In the genomic region with DNA sequence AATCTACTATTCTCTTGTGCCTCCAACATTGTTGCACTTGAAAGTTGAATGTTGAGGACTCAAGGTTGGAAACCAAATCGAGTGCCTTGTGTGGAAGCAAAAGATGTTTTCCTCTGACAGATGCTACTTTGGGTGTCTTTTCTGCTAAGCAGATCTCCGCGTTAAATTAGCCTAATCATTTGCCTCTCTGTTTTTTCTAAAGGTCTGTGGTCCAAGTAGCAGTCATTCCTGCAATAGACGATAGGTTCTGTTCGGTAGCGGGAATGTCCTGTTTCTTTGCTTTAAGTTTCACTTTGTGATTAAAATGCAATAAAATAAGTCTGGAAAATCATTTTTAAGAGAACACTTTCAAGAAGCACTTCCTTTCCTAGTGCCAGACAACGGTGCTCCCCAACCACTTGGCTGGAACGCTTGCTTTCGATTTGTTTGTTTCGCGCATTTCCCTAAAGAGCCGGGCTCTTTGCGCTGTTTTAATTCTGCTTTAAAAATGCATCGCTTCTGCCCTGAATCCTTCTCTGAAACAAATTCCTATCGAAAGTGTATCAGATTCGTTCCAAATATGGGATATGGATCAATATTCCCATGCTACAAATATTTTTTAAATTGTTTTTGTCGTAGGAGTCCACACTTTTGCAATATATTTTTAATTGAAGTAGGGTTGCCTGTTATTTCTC, we compare ENCODE assay signal across 10 cellular contexts. TPM values are rescaled to one million over a fixed set of nuclear protein-coding genes. Genes with fewer than 3 reads are reported as not detected.
DNase-seq lines count a peak whose midpoint lies in the region; ATAC-seq and TF ChIP-seq lines count a peak whose summit lies in the region.
"Had no signal": no experiment of that assay in that cellular context is flagged by ENCODE, and none has a peak within 500 bp of the region (broad histone marks: within the 10 kb centered on the region; RNA-seq: fewer than 3 reads in every experiment).

No MANE protein-coding gene starts in this region.

- H3K9me3 ChIP-seq in H9 (ENCODE audit: control insufficient read depth, low read depth, low read length): no peaks in the 10 kb centered on the region

- peaks cover 5% of the 10 kb centered on the region; the same call in 1 of the 2 replicates for H3K4me1 ChIP-seq in H9 (ENCODE audit: insufficient read depth, low read length)

- peaks cover 52 to 59% of the 10 kb centered on the region in 2 experiments for H3K4me1 Mint-ChIP-seq in H9
- peaks cover 12% of the 10 kb centered on the region for H3K4me1 Mint-ChIP-seq in activated T-helper 2 cell treated with anti-CD3 and anti-CD28 coated beads, Interferon-gamma antibody, Interleukin-2, Interleukin-4, amounts not matched to agents 10 μg/mL and 5 μg/mL and 100 μg/mL, durations not matched to agents 14 hours and 24 hours and 36 hours (ENCODE audit: low read depth)
- peaks cover 4 to 10% of the 10 kb centered on the region in 2 donors for H3K4me1 Mint-ChIP-seq in immature natural killer cell

- DNase-seq in EH (ENCODE audit: low read depth) (peak; percentile 27), H9 (no peak), immature natural killer cell (no peak), epidermal melanocyte (ENCODE audit: insufficient read length, low spot score) (no peak), foreskin melanocyte (no peak)
- DNase-seq in activated T-helper 2 cell treated with anti-CD3 and anti-CD28 coated beads, Interferon-gamma antibody, Interleukin-2, Interleukin-4, amounts not matched to agents 10 μg/mL and 5 μg/mL and 100 μg/mL, durations not matched to agents 14 hours and 24 hours and 36 hours (ENCODE audit: low spot score): no peak
- DNase-seq: activated gamma-delta T cell treated with Interleukin-2 at 50 U/mL for 16 hours had no signal

- H2BK120ac ChIP-seq in H9 (ENCODE audit: low read depth, low read length, poor library complexity, severe bottlenecking): no peak overlapping the region

- no peak overlapping the region for H3K56ac ChIP-seq in H9 (ENCODE audit: insufficient read length, low read depth, low read length)

- no peak overlapping the region for H3K4ac ChIP-seq in H9 (ENCODE audit: low read depth, low read length)

- no peak overlapping the region for H2BK12ac ChIP-seq in H9 (ENCODE audit: insufficient read length, low read depth, low read length)

- no peak overlapping the region for H2AK5ac ChIP-seq in H9 (ENCODE audit: insufficient read length, low read length)

- peaks cover 34% of the 10 kb centered on the region; the same call in 1 of the 2 replicates for H3K27me3 ChIP-seq in H9 (ENCODE audit: insufficient read depth, low read length)

- peak overlapping the region; percentile 99 for H3K4me2 ChIP-seq in H9 (ENCODE audit: insufficient read depth, insufficient read length, low read length)

- intact Hi-C loops in activated T-helper 2 cell treated with anti-CD3 and anti-CD28 coated beads, Interferon-gamma antibody, Interleukin-2, Interleukin-4, amounts not matched to agents 10 μg/mL and 5 μg/mL and 100 μg/mL, durations not matched to agents 14 hours and 24 hours and 36 hours (cut with micrococcal nuclease): loop anchor here (1.0 to 5.0 kb wide), 3 partner anchors 38 to 517 kb away; no protein-coding TSS in a partner anchor

- H3K23me2 ChIP-seq in H9 (ENCODE audit: insufficient read length, low read depth, low read length, poor library complexity, severe bottlenecking): peaks cover 36% of the 10 kb centered on the region

- H2BK15ac ChIP-seq in H9 (ENCODE audit: low read depth, low read length): no peak overlapping the region

- no peak overlapping the region for H4K5ac ChIP-seq in H9 (ENCODE audit: insufficient read length, low read depth, low read length)

- no peaks in the 10 kb centered on the region for H4K20me1 ChIP-seq in H9 (ENCODE audit: control insufficient read depth, insufficient read depth, insufficient read length)

- TF ChIP-seq CTCF in H9 (conservative IDR thresholded peaks at IDR 0.05): no peak

- peaks cover 0 to 9% of the 10 kb centered on the region in 2 experiments; a peak in 2 of 5 replicates for H3K9me3 Mint-ChIP-seq in H9
- no peaks in the 10 kb centered on the region for H3K9me3 Mint-ChIP-seq in activated T-helper 2 cell treated with anti-CD3 and anti-CD28 coated beads, Interferon-gamma antibody, Interleukin-2, Interleukin-4, amounts not matched to agents 10 μg/mL and 5 μg/mL and 100 μg/mL, durations not matched to agents 14 hours and 24 hours and 36 hours
- H3K9me3 Mint-ChIP-seq in immature natural killer cell: peaks cover 7 to 50% (median 18%) of the 10 kb centered on the region in 6 donors

- H3K23ac ChIP-seq in H9 (ENCODE audit: insufficient read length, low read depth, low read length): no peak overlapping the region

- H3K79me1 ChIP-seq in H9 (ENCODE audit: insufficient read depth, low read depth, low read length, poor library complexity, severe bottlenecking): no peaks in the 10 kb centered on the region

- H4K91ac ChIP-seq in H9 (ENCODE audit: insufficient read length, low read depth, low read length): no peak overlapping the region

- H3K18ac ChIP-seq in H9 (ENCODE audit: insufficient read length, low read depth, low read length): no peak overlapping the region

- H4K8ac ChIP-seq in H9 (replicated peaks; ENCODE audit: insufficient read length, low read depth, low read length): no peak overlapping the region

- no peak overlapping the region for H2BK5ac ChIP-seq in H9 (ENCODE audit: insufficient read length, low read length)

- no peak for ATAC-seq in HG03432 (IDR thresholded peaks at IDR 0.05; ENCODE audit: unreplicated experiment)

- H2AFZ ChIP-seq in H9 (ENCODE audit: low read length): no peak overlapping the region

- H3K79me2 ChIP-seq in H9 (ENCODE audit: insufficient read depth, low read length): no peaks in the 10 kb centered on the region

- H3K27me3 Mint-ChIP-seq in H9 (ENCODE audit: low read depth) (peaks cover 68% of the 10 kb centered on the region), immature natural killer cell (ENCODE audit: low read depth in 3 of 3) (peaks cover 63 to 72% (median 69%) of the 10 kb centered on the region in 3 donors)
- peaks cover 76% of the 10 kb centered on the region for H3K27me3 Mint-ChIP-seq in activated T-helper 2 cell treated with anti-CD3 and anti-CD28 coated beads, Interferon-gamma antibody, Interleukin-2, Interleukin-4, amounts not matched to agents 10 μg/mL and 5 μg/mL and 100 μg/mL, durations not matched to agents 14 hours and 24 hours and 36 hours (ENCODE audit: low read depth)

- H3K27ac Mint-ChIP-seq in H9: no peak overlapping the region
- peak overlapping the region; percentile 17 for H3K27ac Mint-ChIP-seq in activated T-helper 2 cell treated with anti-CD3 and anti-CD28 coated beads, Interferon-gamma antibody, Interleukin-2, Interleukin-4, amounts not matched to agents 10 μg/mL and 5 μg/mL and 100 μg/mL, durations not matched to agents 14 hours and 24 hours and 36 hours
- no peak overlapping the region for H3K27ac Mint-ChIP-seq in immature natural killer cell

- H3K36me3 Mint-ChIP-seq in H9 (ENCODE audit: insufficient read depth in 1 of 3, low read depth in 3 of 3) (no peaks in the 10 kb centered on the region), immature natural killer cell (peaks cover 0 to 19% (median 3%) of the 10 kb centered on the region in 3 donors)
- H3K36me3 Mint-ChIP-seq in activated T-helper 2 cell treated with anti-CD3 and anti-CD28 coated beads, Interferon-gamma antibody, Interleukin-2, Interleukin-4, amounts not matched to agents 10 μg/mL and 5 μg/mL and 100 μg/mL, durations not matched to agents 14 hours and 24 hours and 36 hours (ENCODE audit: low read depth): peaks cover 3% of the 10 kb centered on the region

- no CpG with 5 or more reads among the region's 17 CpGs for WGBS in H9 (ENCODE audit: extremely low coverage, insufficient read length, low lambda C conversion rate)

- no peak overlapping the region for H3K27ac ChIP-seq in H9 (ENCODE audit: insufficient read length, low read depth, low read length)
- H3K27ac ChIP-seq: right atrium auricular region had no signal

- no peak overlapping the region for H2BK20ac ChIP-seq in H9 (ENCODE audit: low read depth, low read length, poor library complexity, severe bottlenecking)

- peak overlapping the region; percentile 58 to 77 for H3K4me3 Mint-ChIP-seq in H9
- no peak overlapping the region for H3K4me3 Mint-ChIP-seq in activated T-helper 2 cell treated with anti-CD3 and anti-CD28 coated beads, Interferon-gamma antibody, Interleukin-2, Interleukin-4, amounts not matched to agents 10 μg/mL and 5 μg/mL and 100 μg/mL, durations not matched to agents 14 hours and 24 hours and 36 hours (ENCODE audit: low read depth)
- peak overlapping the region in 3 of 5 donors; percentile 6 to 52 (median 27) for H3K4me3 Mint-ChIP-seq in immature natural killer cell

- H3K9ac ChIP-seq in H9 (ENCODE audit: extremely low read depth, insufficient read length, low read length): peak overlapping the region; percentile 12

- H3T11ph ChIP-seq in H9 (ENCODE audit: low read length): no peak overlapping the region

- no peak overlapping the region for H3K14ac ChIP-seq in H9 (ENCODE audit: insufficient read depth, low read length)

RNA-seq across cellular contexts. Expression of gene ZIC2, which starts 14.1 kb away (rescaled TPM):
- total RNA-seq in H9 (2021): 426 and 454 TPM in 2 replicates
- not detected in 2 replicates for total RNA-seq in activated T-helper 2 cell treated with anti-CD3 and anti-CD28 coated beads, Interferon-gamma antibody, Interleukin-2, Interleukin-4, amounts not matched to agents 10 μg/mL and 5 μg/mL and 100 μg/mL, durations not matched to agents 14 hours and 24 hours and 36 hours
- not detected for polyA plus RNA-seq in immature natural killer cell
- total RNA-seq: kidney epithelial cell had no signal

RNA-seq across cellular contexts. Expression of gene ZIC5, which starts 24.1 kb away (rescaled TPM):
- 51.9 and 52.6 TPM in 2 replicates for total RNA-seq in H9 (2021)
- not detected in 2 replicates for total RNA-seq in activated T-helper 2 cell treated with anti-CD3 and anti-CD28 coated beads, Interferon-gamma antibody, Interleukin-2, Interleukin-4, amounts not matched to agents 10 μg/mL and 5 μg/mL and 100 μg/mL, durations not matched to agents 14 hours and 24 hours and 36 hours
- polyA plus RNA-seq in immature natural killer cell: not detected
- total RNA-seq: kidney epithelial cell, right atrium auricular region had no signal

Comparison
In these comparisons a context has a peak if more than half of its experiments do, and no peak if none do; other contexts are left out.
1. RNA of gene ZIC2, which starts 14.1 kb away (total RNA-seq): 426 to 454 TPM in H9; not detected in activated T-helper 2 cell treated with anti-CD3 and anti-CD28 coated beads, Interferon-gamma antibody, Interleukin-2, Interleukin-4, amounts not matched to agents 10 μg/mL and 5 μg/mL and 100 μg/mL, durations not matched to agents 14 hours and 24 hours and 36 hours; every median in the first group is over 100 times any median in the second.
2. RNA of gene ZIC5, which starts 24.1 kb away (total RNA-seq): 51.9 to 52.6 TPM in H9; not detected in activated T-helper 2 cell treated with anti-CD3 and anti-CD28 coated beads, Interferon-gamma antibody, Interleukin-2, Interleukin-4, amounts not matched to agents 10 μg/mL and 5 μg/mL and 100 μg/mL, durations not matched to agents 14 hours and 24 hours and 36 hours; every median in the first group is over 10 times any median in the second.